In genomic region chr10:50739618-50740350, GRCh38 we compare ENCODE assay signal across 8 cellular contexts. TPM values are rescaled to one million over a fixed set of nuclear protein-coding genes. Genes with fewer than 3 reads are reported as not detected.
DNase-seq lines count a peak whose midpoint lies in the region; TF ChIP-seq lines count a peak whose summit lies in the region.

TSS of gene ASAH2B (plus strand) at chr10:50739936. CDS start at chr10:50745131, 5,195 bp downstream.

- H3K4me2 ChIP-seq in MM.1S (ENCODE audit: low read depth, low read length), result peak within 1 kb of the TSS; percentile 83

- H3K9me3 ChIP-seq in MM.1S (replicated peaks; ENCODE audit: insufficient read depth, low read length) (no peaks in the 10 kb centered on the region), ascending aorta (no peaks in the 10 kb centered on the region), uterus (no peaks in the 10 kb centered on the region)

- H3F3A ChIP-seq in MM.1S (ENCODE audit: insufficient read depth, low read length), result no peaks in the 10 kb centered on the region

- TF ChIP-seq POLR2A in uterus (IDR thresholded peaks at IDR 0.05), result no peak

- DNase-seq in G401 (ENCODE audit: low spot score) (peak; percentile 71), H7 (peak; percentile 75), MM.1S (peak; percentile 74), T-helper 2 cell (peak; percentile 30 to 80 (median 65)), ascending aorta (ENCODE audit: low spot score in 2 of 2) (peak; percentile 23 to 87), hepatic stellate cell (ENCODE audit: low spot score) (peak; percentile 60), putamen (ENCODE audit: low spot score) (peak; percentile 58), uterus (peak; percentile 68 to 75)

- H3K36me3 ChIP-seq in H7 (replicated peaks; ENCODE audit: control insufficient read depth, insufficient read depth, low read length) (no peaks in the 10 kb centered on the region), MM.1S (replicated peaks; ENCODE audit: insufficient read depth, low read length) (no peaks in the 10 kb centered on the region), ascending aorta (no peaks in the 10 kb centered on the region), uterus (no peaks in the 10 kb centered on the region)

- H3K9me2 ChIP-seq in MM.1S (replicated peaks; ENCODE audit: insufficient read depth, low read length), result no peaks in the 10 kb centered on the region

- intact Hi-C loops in ascending aorta (cut with DNase I), result no loop called here
- intact Hi-C loops in uterus (cut with DNase I; ENCODE audit: low total_unique reads), result no loop called here

- no peaks in the 10 kb centered on the region for H3K4me1 ChIP-seq in MM.1S (ENCODE audit: low read length)
- H3K4me1 ChIP-seq in ascending aorta, result no peaks in the 10 kb centered on the region
- H3K4me1 ChIP-seq in uterus, result no peaks in the 10 kb centered on the region

- H3K79me2 ChIP-seq in MM.1S (ENCODE audit: low read length), result 0 out of 2 replicates have a peak, but pooled peaks cover 2% of the 10 kb centered on the region

- H3K9ac ChIP-seq in MM.1S (ENCODE audit: low read length), result peak within 1 kb of the TSS; percentile 77

- H3K27ac ChIP-seq in MM.1S (ENCODE audit: low read length) (peak within 1 kb of the TSS; percentile 19; the same call in 1 of the 2 replicates), ascending aorta (peak within 1 kb of the TSS; percentile 84 to 90), uterus (peak within 1 kb of the TSS; percentile 64 to 75)

- H3K27me3 ChIP-seq in H7 (ENCODE audit: control insufficient read depth, insufficient read depth, low read length) (peaks cover 1% of the 10 kb centered on the region; the same call in 1 of the 2 replicates), MM.1S (replicated peaks; ENCODE audit: insufficient read depth, low read length) (no peaks in the 10 kb centered on the region), ascending aorta (no peaks in the 10 kb centered on the region), uterus (no peaks in the 10 kb centered on the region)

- TF ChIP-seq CTCF in MM.1S (IDR thresholded peaks at IDR 0.05; ENCODE audit: low read length), result no peak
- no peak for TF ChIP-seq CTCF in ascending aorta (IDR thresholded peaks at IDR 0.05)
- no peak for TF ChIP-seq CTCF in uterus (IDR thresholded peaks at IDR 0.05)

- H4K20me1 ChIP-seq in MM.1S (ENCODE audit: insufficient read depth, low read length), result no peaks in the 10 kb centered on the region

- H2AFZ ChIP-seq in MM.1S (ENCODE audit: low read length), result peak within 1 kb of the TSS; percentile 98

- H3K4me3 ChIP-seq in H7 (ENCODE audit: insufficient read depth, low read depth, low read length), result peak within 1 kb of the TSS; percentile 73
- peak within 1 kb of the TSS; percentile 95 for H3K4me3 ChIP-seq in MM.1S (ENCODE audit: low read length)
- H3K4me3 ChIP-seq in ascending aorta, result peak within 1 kb of the TSS; percentile 88 to 92
- peak within 1 kb of the TSS; percentile 59 to 72 for H3K4me3 ChIP-seq in uterus

- in situ Hi-C loops in G401 (cut with HindIII; ENCODE audit: low sequenced_read_pairs), result no loop called here

RNA-seq across cellular contexts. Expression of gene ASAH2B, which starts in this region (rescaled TPM):
- 0.37 and 1.3 TPM in 2 replicates for total RNA-seq in G401 (2014; rRNA removed; shearing (Covaris generic))
- 3.4 and 4.1 TPM in 2 replicates for total RNA-seq in H7 (2014; rRNA removed; shearing (Covaris generic))
- total RNA-seq in ascending aorta (0.21 TPM), uterus (1 to 10 TPM in 2 of 4 donors, under 1 TPM in 2; under 0.01 to 9.0 (median 1.7) TPM)

Comparison
In these comparisons a context has a peak if more than half of its experiments do, and no peak if none do; other contexts are left out.
1. Peak in every context shown above with its lines: DNase-seq, H3K4me3 ChIP-seq and H3K27ac ChIP-seq.
2. Peak in DNase-seq, H3K4me3 ChIP-seq and H3K27ac ChIP-seq in ascending aorta; RNA of the gene not detected or under 1 TPM.
3. H3K27ac ChIP-seq: peak in every context shown above with its lines; median percentile 87 in ascending aorta; 70 in uterus; 19 in MM.1S.